In the genomic region with DNA sequence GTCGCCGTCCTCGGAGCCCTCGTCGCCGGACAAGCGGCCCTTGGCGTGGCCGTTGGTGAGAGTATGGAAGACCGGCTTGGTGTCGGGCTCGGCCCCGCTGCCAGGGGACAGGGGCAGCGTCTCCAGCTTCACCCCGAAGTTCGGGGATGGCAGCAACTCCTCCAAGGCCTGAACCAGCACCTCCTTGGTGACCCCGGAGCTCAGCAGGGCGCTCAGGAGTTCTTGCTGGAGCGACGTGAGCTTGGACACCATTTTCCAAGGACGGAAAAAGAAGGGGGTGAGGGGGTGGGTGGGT, we compare ENCODE assay signal across 10 cellular contexts. TPM values are rescaled to one million over a fixed set of nuclear protein-coding genes. Genes with fewer than 3 reads are reported as not detected.
DNase-seq lines count a peak whose midpoint lies in the region; ATAC-seq and TF ChIP-seq lines count a peak whose summit lies in the region.
"Had no signal": no experiment of that assay in that cellular context is flagged by ENCODE, and none has a peak within 500 bp of the region (broad histone marks: within the 10 kb centered on the region; RNA-seq: fewer than 3 reads in every experiment).

No MANE protein-coding gene starts in this region.

- TF ChIP-seq CTCF in activated B cell treated with CpG ODN at 0.5 μM for 24 hours (IDR thresholded peaks at IDR 0.05) (no peak), left lung (IDR thresholded peaks at IDR 0.05) (no peak), transverse colon (IDR thresholded peaks at IDR 0.05) (no peak)

- WGBS in transverse colon (ENCODE audit: low coverage in 1 of 2), 2 donors = 0% methylated on average over 1 of the region's 21 CpGs; no CpG with 5 or more reads in 1 of the 2 donors

- CTCF ChIA-PET in activated B cell treated with CpG ODN at 0.5 μM for 24 hours (lab: Charles Lee) = interaction anchor here (0.8 to 4.0 kb wide), 4 partner anchors 21 to 47 kb away, joined by 3 to 32 read pairs (median 7); no protein-coding TSS in a partner anchor

- TF ChIP-seq POLR2A in transverse colon (IDR thresholded peaks at IDR 0.05) = no peak

- no peaks in the 10 kb centered on the region for H3K36me3 Mint-ChIP-seq in activated T-cell treated with anti-CD3 and anti-CD28 coated beads, Interleukin-2, amount 50 U/mL, for 4 hours (ENCODE audit: insufficient read depth)
- H3K36me3 Mint-ChIP-seq in activated B cell treated with CpG ODN at 0.5 μM for 24 hours (ENCODE audit: low read depth) = peaks cover 11% of the 10 kb centered on the region

- H3K4me3 ChIP-seq in left lung (peak overlapping the region; percentile 30 to 33), transverse colon (peak overlapping the region; percentile 17 to 69 (median 48))

- H3K9me3 Mint-ChIP-seq in activated T-cell treated with anti-CD3 and anti-CD28 coated beads, Interleukin-2, amount 50 U/mL, for 4 hours = no peaks in the 10 kb centered on the region
- no peaks in the 10 kb centered on the region for H3K9me3 Mint-ChIP-seq in activated B cell treated with CpG ODN at 0.5 μM for 24 hours

- in situ Hi-C loops in transverse colon (cut with MboI; ENCODE audit: low pct_ligation_motif_present in 1 of 4, low pct_unique_long_range_greater_than_20kb in 1 of 4, low sequenced_read_pairs in 3 of 4) = no loop called here

- H3K27me3 ChIP-seq in left lung = peaks cover 67 to 100% of the 10 kb centered on the region in 2 donors
- peaks cover 90% of the 10 kb centered on the region for H3K27me3 ChIP-seq in transverse colon

- intact Hi-C loops in activated B cell treated with CpG ODN at 0.5 μM for 24 hours (cut with micrococcal nuclease) = no loop called here
- intact Hi-C loops in left lung (cut with DNase I) = no loop called here
- intact Hi-C loops in transverse colon (cut with DNase I; ENCODE audit: low total_unique reads) = no loop called here

- POLR2A ChIA-PET in activated B cell treated with CpG ODN at 0.5 μM for 24 hours (lab: Charles Lee) = interaction anchor here (0.6 to 5.3 kb wide), 18 partner anchors 9 to 375 kb away, joined by 3 to 112 read pairs (median 6); a partner anchor contains a TSS

- peak overlapping the region; percentile 90 for H3K27ac Mint-ChIP-seq in activated B cell treated with CpG ODN at 0.5 μM for 24 hours

- no peaks in the 10 kb centered on the region for H3K9me3 ChIP-seq in left lung
- no peaks in the 10 kb centered on the region for H3K9me3 ChIP-seq in transverse colon

- H3K4me3 Mint-ChIP-seq in activated T-cell treated with anti-CD3 and anti-CD28 coated beads, Interleukin-2, amount 50 U/mL, for 4 hours = peak overlapping the region; percentile 58
- peak overlapping the region; percentile 97 for H3K4me3 Mint-ChIP-seq in activated B cell treated with CpG ODN at 0.5 μM for 24 hours

- peak in 1 of 2 donors; percentile 17 for ATAC-seq in activated T-cell treated with anti-CD3 and anti-CD28 coated beads, Interleukin-2, amount 50 U/mL, for 4 hours
- ATAC-seq in activated B cell treated with CpG ODN at 0.5 μM for 24 hours (ENCODE audit: low read depth) = no peak
- peak; percentile 18 for ATAC-seq in left lung

- H3K27me3 Mint-ChIP-seq in activated T-cell treated with anti-CD3 and anti-CD28 coated beads, Interleukin-2, amount 50 U/mL, for 4 hours (ENCODE audit: low read depth) = peaks cover 73% of the 10 kb centered on the region
- H3K27me3 Mint-ChIP-seq in activated B cell treated with CpG ODN at 0.5 μM for 24 hours = peaks cover 38% of the 10 kb centered on the region

- H3K4me1 Mint-ChIP-seq in activated T-cell treated with anti-CD3 and anti-CD28 coated beads, Interleukin-2, amount 50 U/mL, for 4 hours (ENCODE audit: low read depth) = peaks cover 24% of the 10 kb centered on the region
- peaks cover 49% of the 10 kb centered on the region for H3K4me1 Mint-ChIP-seq in activated B cell treated with CpG ODN at 0.5 μM for 24 hours

- H3K36me3 ChIP-seq in left lung (no peaks in the 10 kb centered on the region), transverse colon (no peaks in the 10 kb centered on the region)

- H3K27ac ChIP-seq in left lung (peak overlapping the region; percentile 68 to 76), transverse colon (peak overlapping the region; percentile 72 to 93 (median 87))

- DNase-seq in activated T-cell treated with anti-CD3 and anti-CD28 coated beads, Interleukin-2, amount 50 U/mL, for 4 hours = no peak
- DNase-seq in activated T-cell treated with anti-CD3 and anti-CD28 coated beads for 4 hours (no peak), activated B cell treated with CpG ODN at 0.5 μM for 24 hours (no peak), left lung (no peak), transverse colon (no peak), inferior parietal cortex (ENCODE audit: extremely low spot score) (no peak), NCI-H526 (lab: John Stamatoyannopoulos, UW) (no peak)
- DNase-seq in activated effector memory CD4-positive, alpha-beta T cell treated with Interleukin-2 at 50 U/mL for 16 hours = no peak
- DNase-seq: activated CD4-positive, alpha-beta T cell treated with anti-CD3 and anti-CD28 coated beads, Interleukin-2, amount 50 U/mL, for 4 hours had no signal

- peaks cover 4 to 42% of the 10 kb centered on the region in 2 donors for H3K4me1 ChIP-seq in left lung
- peaks cover 0 to 58% (median 19%) of the 10 kb centered on the region in 4 donors for H3K4me1 ChIP-seq in transverse colon

- TF ChIP-seq EP300 in transverse colon (IDR thresholded peaks at IDR 0.05; ENCODE audit: low read depth) = no peak

RNA-seq across cellular contexts. Expression of a gene that starts 0.3 kb away (rescaled TPM):
- total RNA-seq in activated T-cell treated with anti-CD3 and anti-CD28 coated beads, Interleukin-2, amount 50 U/mL, for 4 hours = under 1 TPM in 1 of 3 donors, not detected in 2; 0.16 TPM
- total RNA-seq in activated B cell treated with CpG ODN at 0.5 μM for 24 hours (36.3 and 40.0 TPM in 2 replicates), left lung (10 to 100 TPM in 1 of 2 donors, 1 to 10 TPM in 1; 9.6 to 25.2 TPM), transverse colon (10 to 100 TPM; 22.7 to 35.2 (median 24.9) TPM)
- total RNA-seq: lung microvascular endothelial cell had no signal

Comparison
In these comparisons a context has a peak if more than half of its experiments do, and no peak if none do; other contexts are left out.
1. RNA of a gene that starts 0.3 kb away (total RNA-seq): 36.3 to 40.0 TPM in activated B cell treated with CpG ODN at 0.5 μM for 24 hours, 22.7 to 35.2 TPM in transverse colon and 9.6 to 25.2 TPM in left lung; 0.16 TPM in activated T-cell treated with anti-CD3 and anti-CD28 coated beads, Interleukin-2, amount 50 U/mL, for 4 hours; every median in the first group is over 4 times any median in the second.